Comparison of ENCODE assay signal across 9 cellular contexts in genomic region chr17:49290690-49291326, GRCh38.
DNase-seq lines count a peak whose midpoint lies in the region; ATAC-seq and TF ChIP-seq lines count a peak whose summit lies in the region.
"Had no signal": no experiment of that assay in that cellular context is flagged by ENCODE, and none has a peak within 500 bp of the region (broad histone marks: within the 10 kb centered on the region; RNA-seq: fewer than 3 reads in every experiment).

No MANE protein-coding gene starts in this region.

- CTCF ChIA-PET in naive thymus-derived CD4-positive, alpha-beta T cell (lab: Charles Lee): interaction anchor here (0.6 to 2.3 kb wide), 7 partner anchors 59 to 1255 kb away, joined by 3 to 9 read pairs (median 3); partner anchors contain the start of gene PHOSPHO1

- TF ChIP-seq CTCF in AG10803 (conservative IDR thresholded peaks at IDR 0.05; ENCODE audit: low read length) (peak; percentile 85), GM06990 (IDR thresholded peaks at IDR 0.05; ENCODE audit: insufficient read depth, low read length, poor library complexity, severe bottlenecking) (peak; percentile 56), Peyer's patch (IDR thresholded peaks at IDR 0.05) (peak; percentile 11 to 73 (median 58))

- intact Hi-C loops in naive thymus-derived CD4-positive, alpha-beta T cell (cut with micrococcal nuclease): loop anchor here (1.0 to 2.0 kb wide), 2 partner anchors 60 to 111 kb away; partner anchors contain the start of gene PHOSPHO1 (in 1 of the 2)

- ATAC-seq in naive thymus-derived CD4-positive, alpha-beta T cell: no peak
- ATAC-seq in GM19467 (IDR thresholded peaks at IDR 0.05; ENCODE audit: unreplicated experiment) (no peak), GM19328 (IDR thresholded peaks at IDR 0.05; ENCODE audit: unreplicated experiment) (no peak), GM18861 (IDR thresholded peaks at IDR 0.05; ENCODE audit: unreplicated experiment) (no peak)

- H3K27ac Mint-ChIP-seq in naive thymus-derived CD4-positive, alpha-beta T cell: peak overlapping the region in 2 of 9 donors; percentile 11 to 23

- no peaks in the 10 kb centered on the region for H3K4me1 Mint-ChIP-seq in naive thymus-derived CD4-positive, alpha-beta T cell
- H3K4me1 Mint-ChIP-seq: memory B cell had no signal

- peaks cover 0 to 3% (median 0%) of the 10 kb centered on the region in 5 donors for H3K36me3 Mint-ChIP-seq in naive thymus-derived CD4-positive, alpha-beta T cell

- H3K4me1 ChIP-seq in Peyer's patch: no peaks in the 10 kb centered on the region
- H3K4me1 ChIP-seq in naive thymus-derived CD4-positive, alpha-beta T cell (ENCODE audit: control insufficient read depth in 2 of 2, insufficient read depth in 2 of 2, low read length in 2 of 2): no peaks in the 10 kb centered on the region

- H3K9me3 Mint-ChIP-seq in naive thymus-derived CD4-positive, alpha-beta T cell: no peaks in the 10 kb centered on the region
- H3K9me3 Mint-ChIP-seq: memory B cell had no signal

- no peak for TF ChIP-seq POLR2A in Peyer's patch (IDR thresholded peaks at IDR 0.05)

- no peaks in the 10 kb centered on the region for H3K27me3 Mint-ChIP-seq in naive thymus-derived CD4-positive, alpha-beta T cell
- H3K27me3 Mint-ChIP-seq: memory B cell had no signal

- H3K9me3 ChIP-seq in Peyer's patch: no peaks in the 10 kb centered on the region
- H3K9me3 ChIP-seq in naive thymus-derived CD4-positive, alpha-beta T cell (ENCODE audit: control insufficient read depth in 2 of 3, low read length in 3 of 3): no peaks in the 10 kb centered on the region

- POLR2A ChIA-PET in naive thymus-derived CD4-positive, alpha-beta T cell (lab: Charles Lee): no interaction called here

- H3K4me3 ChIP-seq in AG10803 (ENCODE audit: low read length) (no peak overlapping the region), GM06990 (replicated peaks; ENCODE audit: low read depth, low read length) (no peak overlapping the region), Peyer's patch (no peak overlapping the region)
- no peak overlapping the region for H3K4me3 ChIP-seq in naive thymus-derived CD4-positive, alpha-beta T cell (ENCODE audit: low read length)

- no peaks in the 10 kb centered on the region for H3K27me3 ChIP-seq in GM06990 (replicated peaks; ENCODE audit: control insufficient read depth, insufficient read depth, low read length)
- H3K27me3 ChIP-seq in Peyer's patch: no peaks in the 10 kb centered on the region
- no peaks in the 10 kb centered on the region for H3K27me3 ChIP-seq in naive thymus-derived CD4-positive, alpha-beta T cell (ENCODE audit: control insufficient read depth in 2 of 2, insufficient read depth in 2 of 2, low read length in 2 of 2)

- H3K36me3 ChIP-seq in GM06990 (ENCODE audit: control insufficient read depth, insufficient read depth, low read length): no peaks in the 10 kb centered on the region
- H3K36me3 ChIP-seq in Peyer's patch: peaks cover 0 to 7% (median 5%) of the 10 kb centered on the region in 3 donors
- H3K36me3 ChIP-seq in naive thymus-derived CD4-positive, alpha-beta T cell (ENCODE audit: control insufficient read depth in 2 of 3, insufficient read depth in 3 of 3, low read length in 3 of 3): no peaks in the 10 kb centered on the region

- H3K27ac ChIP-seq in Peyer's patch: no peak overlapping the region
- no peak overlapping the region for H3K27ac ChIP-seq in naive thymus-derived CD4-positive, alpha-beta T cell (ENCODE audit: low read depth, low read length)

- H3K4me3 Mint-ChIP-seq in naive thymus-derived CD4-positive, alpha-beta T cell: no peak overlapping the region
- H3K4me3 Mint-ChIP-seq: memory B cell had no signal

- DNase-seq in AG10803 (ENCODE audit: low read depth): peak; percentile 25
- no peak for DNase-seq in GM06990 (ENCODE audit: extremely low read depth, insufficient read length)
- no peak for DNase-seq in Peyer's patch
- DNase-seq in ecto neural progenitor cell (ENCODE audit: low spot score): peak; percentile 32
- DNase-seq in naive thymus-derived CD4-positive, alpha-beta T cell: peak in 5 of 9 donors; percentile 2 to 13 (median 11)

Comparison
In these comparisons a context has a peak if more than half of its experiments do, and no peak if none do; other contexts are left out.
1. DNase-seq: peak in AG10803 (single experiment), ecto neural progenitor cell (single experiment) and naive thymus-derived CD4-positive, alpha-beta T cell (5 of 9); none in GM06990 (single experiment) and Peyer's patch (0 of 3).
2. Peak in every context shown above with its lines, with median percentiles within 50 percentile points of each other: CTCF ChIP-seq.